In the genomic region with DNA sequence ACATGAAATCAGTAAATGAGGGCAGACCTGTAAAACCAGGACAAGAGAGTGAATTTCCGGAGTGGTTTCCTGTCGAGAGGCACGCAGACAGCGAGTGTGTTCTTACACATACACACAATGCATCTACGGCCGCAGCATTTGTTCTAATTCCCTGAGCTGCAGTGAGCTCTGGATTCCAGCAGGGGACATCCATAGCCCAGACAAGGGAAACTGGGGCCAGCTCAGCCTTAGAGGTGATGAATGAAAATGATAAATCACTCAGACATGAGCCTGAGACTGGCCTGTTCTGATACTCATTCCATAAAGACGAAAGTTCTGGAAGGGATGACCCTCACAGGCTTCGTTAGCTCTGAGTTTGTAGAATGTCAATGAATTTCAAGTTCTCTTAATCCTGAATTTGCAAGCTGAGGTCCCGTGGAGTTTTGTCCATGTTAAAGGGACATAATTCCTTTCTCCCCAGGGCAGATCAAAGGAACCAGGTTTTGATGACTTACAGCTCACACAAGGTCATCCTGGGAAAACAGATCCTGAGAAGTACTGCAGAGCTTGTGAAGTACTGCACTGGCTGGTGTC, we compare ENCODE assay signal across 8 cellular contexts.
A peak's percentile ranks its signal among the peaks of the same experiment; 100 is the strongest.
DNase-seq lines count a peak whose midpoint lies in the region; ATAC-seq lines count a peak whose summit lies in the region.

No MANE protein-coding gene starts in this region.

- in situ Hi-C loops in Caki2 (cut with HindIII; ENCODE audit: low pct_unique_long_range_greater_than_20kb, low sequenced_read_pairs): no loop called here

- H3K36me3 Mint-ChIP-seq in stimulated activated memory B cell treated with anti-CD40 and anti-IgM and Interleukin-4, amounts not matched to agents 10 μg/mL and 1 μg/mL and 100 μg/mL, for 72 hours: no peaks in the 10 kb centered on the region

- DNase-seq in Caki2 (ENCODE audit: low read depth) (peak; percentile 23), NCI-H2171 treated with DMSO at 0.1 percent for 48 hours (lab: John Stamatoyannopoulos, UW) (peak; percentile 62), glomerular visceral epithelial cell (ENCODE audit: extremely low spot score) (peak; percentile 10), posterior cingulate gyrus (peak; percentile 49 to 95 (median 68))
- DNase-seq in activated CD4-positive, alpha-beta T cell treated with anti-CD3 and anti-CD28 coated beads, Interleukin-2, amount 50 U/mL, for 48 hours: peak; percentile 24 to 35

- intact Hi-C loops in posterior cingulate gyrus (cut with DNase I): loop anchor here (5.0 kb wide), 3 partner anchors 481 to 1571 kb away; no protein-coding TSS in a partner anchor

- H3K4me3 Mint-ChIP-seq in stimulated activated memory B cell treated with anti-CD40 and anti-IgM and Interleukin-4, amounts not matched to agents 10 μg/mL and 1 μg/mL and 100 μg/mL, for 72 hours: no peak overlapping the region

- peaks cover 3% of the 10 kb centered on the region for H3K9me3 Mint-ChIP-seq in stimulated activated memory B cell treated with anti-CD40 and anti-IgM and Interleukin-4, amounts not matched to agents 10 μg/mL and 1 μg/mL and 100 μg/mL, for 72 hours

- peak; percentile 76 for ATAC-seq in GM19035 (IDR thresholded peaks at IDR 0.05; ENCODE audit: unreplicated experiment)
- ATAC-seq in HG03159 (IDR thresholded peaks at IDR 0.05; ENCODE audit: unreplicated experiment): peak; percentile 94
- ATAC-seq in stimulated activated memory B cell treated with anti-CD40 and anti-IgM and Interleukin-4, amounts not matched to agents 10 μg/mL and 1 μg/mL and 100 μg/mL, for 72 hours: no peak

- H3K27me3 Mint-ChIP-seq in stimulated activated memory B cell treated with anti-CD40 and anti-IgM and Interleukin-4, amounts not matched to agents 10 μg/mL and 1 μg/mL and 100 μg/mL, for 72 hours: no peaks in the 10 kb centered on the region

- no peak overlapping the region for H3K27ac Mint-ChIP-seq in stimulated activated memory B cell treated with anti-CD40 and anti-IgM and Interleukin-4, amounts not matched to agents 10 μg/mL and 1 μg/mL and 100 μg/mL, for 72 hours

- no peaks in the 10 kb centered on the region for H3K4me1 Mint-ChIP-seq in stimulated activated memory B cell treated with anti-CD40 and anti-IgM and Interleukin-4, amounts not matched to agents 10 μg/mL and 1 μg/mL and 100 μg/mL, for 72 hours

Comparison
In these comparisons a context has a peak if more than half of its experiments do, and no peak if none do; other contexts are left out.
1. DNase-seq: peak in every context shown above with its lines; median percentile 68 in posterior cingulate gyrus; 62 in NCI-H2171 treated with DMSO at 0.1 percent for 48 hours; 30 in activated CD4-positive, alpha-beta T cell treated with anti-CD3 and anti-CD28 coated beads, Interleukin-2, amount 50 U/mL, for 48 hours; 23 in Caki2; 10 in glomerular visceral epithelial cell.